Comparison of ENCODE assay signal across 8 cellular contexts in the genomic region with DNA sequence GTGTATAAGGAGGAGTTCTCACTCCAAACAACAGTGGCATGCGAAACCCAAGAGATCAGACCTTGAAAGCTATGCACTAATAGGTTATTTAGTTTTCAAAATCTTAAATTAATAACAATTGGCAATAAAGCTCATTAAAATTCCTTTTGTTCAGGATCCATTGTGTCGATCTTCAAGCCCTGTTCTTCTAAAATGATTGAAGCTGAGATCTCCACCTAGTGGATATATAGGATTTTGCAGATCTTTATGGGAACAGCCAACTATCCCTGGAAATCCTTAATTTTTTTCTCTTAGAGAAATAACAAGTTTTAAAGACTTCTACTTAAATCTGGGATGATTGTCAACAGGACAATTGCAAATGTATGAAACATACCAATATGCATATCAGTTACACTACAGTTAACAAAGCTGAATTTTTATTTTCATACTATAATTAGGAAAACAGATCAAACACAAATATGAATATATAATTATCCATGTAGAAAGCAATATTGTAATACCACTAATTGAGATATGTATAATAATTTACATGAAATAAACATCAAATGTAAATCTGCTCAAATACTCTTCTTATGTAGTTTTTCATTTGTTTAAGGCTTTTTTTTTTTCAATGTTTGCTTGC. TPM values are rescaled to one million over a fixed set of nuclear protein-coding genes. Genes with fewer than 3 reads are reported as not detected.
DNase-seq lines count a peak whose midpoint lies in the region; ATAC-seq and TF ChIP-seq lines count a peak whose summit lies in the region.

No MANE protein-coding gene starts in this region.

- peak; percentile 26 for DNase-seq in AG04450 (ENCODE audit: low read depth, low spot score)
- DNase-seq in NCI-H146 (lab: John Stamatoyannopoulos, UW) = peak; percentile 81
- DNase-seq in left ventricle myocardium superior = no peak
- no peak for DNase-seq in type B pancreatic cell (ENCODE audit: extremely low spot score, unreplicated experiment)
- DNase-seq in activated T-cell treated with anti-CD3 and anti-CD28 coated beads for 4 hours = no peak
- DNase-seq in stimulated activated naive CD4-positive, alpha-beta T cell (lab: John Stamatoyannopoulos, UW) = no peak

- H3K4me3 ChIP-seq in AG04450 (ENCODE audit: low read depth, low read length) (no peak overlapping the region), WI38 (ENCODE audit: low read depth, low read length) (no peak overlapping the region)

- peaks cover 7% of the 10 kb centered on the region for H3K9me3 ChIP-seq in AG04450 (ENCODE audit: control insufficient read depth, insufficient read depth, low read length)

- peaks cover 12% of the 10 kb centered on the region for H3K4me1 Mint-ChIP-seq in type B pancreatic cell (ENCODE audit: unreplicated experiment)

- TF ChIP-seq CTCF in AG04450 (IDR thresholded peaks at IDR 0.05; ENCODE audit: low read depth, low read length) (peak; percentile 71), WI38 (IDR thresholded peaks at IDR 0.05; ENCODE audit: low read depth, low read length) (peak; percentile 24; the same call in 1 of the 2 replicates), type B pancreatic cell (conservative IDR thresholded peaks at IDR 0.05) (peak; percentile 90)

- H3K4me3 Mint-ChIP-seq in type B pancreatic cell = no peak overlapping the region

- POLR2A ChIA-PET in AG04450 (lab: Yijun Ruan, JAX) = no interaction called here

- intact Hi-C loops in left ventricle myocardium superior (cut with micrococcal nuclease) = no loop called here

- peaks cover 12% of the 10 kb centered on the region for H3K27me3 Mint-ChIP-seq in type B pancreatic cell

- no peak overlapping the region for H3K27ac Mint-ChIP-seq in type B pancreatic cell

- CTCF ChIA-PET in AG04450 (lab: Charles Lee) = interaction anchor here (0.5 to 3.4 kb wide), 75 partner anchors 9 to 795 kb away, joined by 3 to 30 read pairs (median 4); a partner anchor contains a TSS

- no peaks in the 10 kb centered on the region for H3K36me3 Mint-ChIP-seq in type B pancreatic cell

- no peaks in the 10 kb centered on the region for H3K27me3 ChIP-seq in AG04450 (ENCODE audit: control insufficient read depth, insufficient read depth, low read length)

- H3K9me3 Mint-ChIP-seq in type B pancreatic cell = no peaks in the 10 kb centered on the region

- H3K27ac ChIP-seq in AG04450 (ENCODE audit: low read depth, low read length) = no peak overlapping the region

- peak; percentile 72 for ATAC-seq in GM18909 (IDR thresholded peaks at IDR 0.05; ENCODE audit: poor library complexity, unreplicated experiment)
- ATAC-seq in left ventricle myocardium superior = peak; percentile 53

RNA-seq across cellular contexts. Expression of a gene that starts 43.3 kb away (rescaled TPM):
- polyA plus RNA-seq in AG04450 (2011; rRNA removed) = not detected in 2 replicates
- polyA minus RNA-seq in AG04450 (2011; rRNA and poly(A)+ RNA removed) = not detected in 2 replicates
- total RNA-seq in left ventricle myocardium superior (not detected), type B pancreatic cell (ENCODE audit: low replicate concordance) (not detected in 2 replicates)

Comparison
In these comparisons a context has a peak if more than half of its experiments do, and no peak if none do; other contexts are left out.
1. DNase-seq: peak in AG04450 (single experiment) and NCI-H146 (single experiment); none in left ventricle myocardium superior (single experiment), type B pancreatic cell (single experiment), activated T-cell treated with anti-CD3 and anti-CD28 coated beads for 4 hours (single experiment) and stimulated activated naive CD4-positive, alpha-beta T cell (0 of 6).
2. CTCF ChIP-seq: peak in every context shown above with its lines; median percentile 90 in type B pancreatic cell; 71 in AG04450; 24 in WI38.